Comparison of ENCODE assay signal across 7 cellular contexts in genomic region chr2:90151805-90152204, GRCh38.
A peak's percentile ranks its signal among the peaks of the same experiment; 100 is the strongest.
DNase-seq lines count a peak whose midpoint lies in the region; ATAC-seq, FAIRE-seq and TF ChIP-seq lines count a peak whose summit lies in the region.
"Not testable (repeated sequence)": the region's sequence is repeated elsewhere in the genome, so short reads cannot be mapped to it uniquely, and the experiment has no call there.

No MANE protein-coding gene starts in this region.

- peak; percentile 87 for FAIRE-seq in H54 (lab: Jason Lieb, UNC)

- not testable (repeated sequence) for H3K9me3 Mint-ChIP-seq in stimulated activated naive B cell treated with anti-CD40 and anti-IgM and Interleukin-4, amounts not matched to agents 10 μg/mL and 1 μg/mL and 100 μg/mL, for 72 hours

- H3K27ac Mint-ChIP-seq in stimulated activated naive B cell treated with anti-CD40 and anti-IgM and Interleukin-4, amounts not matched to agents 10 μg/mL and 1 μg/mL and 100 μg/mL, for 72 hours = not testable (repeated sequence)

- peak; percentile 0 for DNase-seq in EH (ENCODE audit: low read depth)
- DNase-seq in H54 (ENCODE audit: insufficient read length, low spot score); epithelial cell of proximal tubule (ENCODE audit: low read depth): not testable (repeated sequence)
- peak; percentile 42 for DNase-seq in RPMI8226
- peak; percentile 10 for DNase-seq in stimulated activated naive B cell treated with anti-CD40 and anti-IgM and Interleukin-4, amounts not matched to agents 10 μg/mL and 1 μg/mL and 100 μg/mL, for 72 hours

- not testable (repeated sequence) for H3K27me3 Mint-ChIP-seq in stimulated activated naive B cell treated with anti-CD40 and anti-IgM and Interleukin-4, amounts not matched to agents 10 μg/mL and 1 μg/mL and 100 μg/mL, for 72 hours

- peak; percentile 27 for TF ChIP-seq CTCF in epithelial cell of proximal tubule (conservative IDR thresholded peaks at IDR 0.05; ENCODE audit: low read depth, low read length)

- H3K4me1 Mint-ChIP-seq in stimulated activated naive B cell treated with anti-CD40 and anti-IgM and Interleukin-4, amounts not matched to agents 10 μg/mL and 1 μg/mL and 100 μg/mL, for 72 hours = not testable (repeated sequence)

- ATAC-seq in GM18519 (IDR thresholded peaks at IDR 0.05; ENCODE audit: low FRiP score, unreplicated experiment) (peak; percentile 79), HG03432 (IDR thresholded peaks at IDR 0.05; ENCODE audit: unreplicated experiment) (peak; percentile 69)
- ATAC-seq in stimulated activated naive B cell treated with anti-CD40 and anti-IgM and Interleukin-4, amounts not matched to agents 10 μg/mL and 1 μg/mL and 100 μg/mL, for 72 hours (replicated peaks) = peak in 1 of 2 donors; percentile 86

- not testable (repeated sequence) for H3K36me3 Mint-ChIP-seq in stimulated activated naive B cell treated with anti-CD40 and anti-IgM and Interleukin-4, amounts not matched to agents 10 μg/mL and 1 μg/mL and 100 μg/mL, for 72 hours

- H3K4me3 Mint-ChIP-seq in stimulated activated naive B cell treated with anti-CD40 and anti-IgM and Interleukin-4, amounts not matched to agents 10 μg/mL and 1 μg/mL and 100 μg/mL, for 72 hours = not testable (repeated sequence)

- TF ChIP-seq POLR2A in H54 (IDR thresholded peaks at IDR 0.05; ENCODE audit: low read depth, low read length) = not testable (repeated sequence)

- H3K4me3 ChIP-seq in epithelial cell of proximal tubule (ENCODE audit: low read depth, low read length) = not testable (repeated sequence)
